Comparison of ENCODE assay signal across 20 cellular contexts in the genomic region with DNA sequence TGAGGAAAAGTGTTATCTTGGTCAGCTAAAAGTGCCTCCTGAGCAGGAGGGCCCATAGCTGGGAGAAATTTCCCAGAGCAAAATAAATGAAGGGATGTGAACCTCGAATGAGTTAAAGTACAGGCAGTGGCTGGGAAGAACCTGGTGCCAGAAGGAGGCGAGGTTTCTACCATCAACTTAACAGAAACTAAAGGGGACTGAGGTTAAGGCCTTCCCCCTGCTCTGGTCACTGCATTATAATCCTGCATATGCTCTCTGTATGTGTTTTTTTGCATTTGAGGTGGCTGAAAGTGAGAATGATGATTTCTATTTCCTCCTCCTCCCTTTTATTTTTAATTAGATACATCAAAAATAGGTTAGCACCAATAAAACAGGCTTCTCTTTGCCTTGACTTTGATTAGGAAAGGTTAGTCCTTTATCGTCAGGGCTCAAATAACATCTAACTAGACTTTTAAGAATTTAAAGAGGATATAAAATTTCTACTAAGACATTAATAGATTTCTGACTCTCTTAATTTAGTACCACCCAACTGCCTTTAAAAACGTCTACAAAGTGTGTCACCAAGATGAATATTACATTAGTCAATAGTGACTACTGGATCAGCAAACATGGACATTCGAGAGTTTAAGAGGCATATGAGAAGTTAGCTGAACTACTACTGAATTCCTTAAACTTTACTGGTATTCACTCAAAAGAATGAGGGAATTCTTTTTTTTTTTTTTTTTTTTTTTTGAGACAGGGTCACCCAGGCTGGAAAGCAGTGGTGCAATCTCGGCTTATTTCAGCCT. TPM values are rescaled to one million over a fixed set of nuclear protein-coding genes. Genes with fewer than 3 reads are reported as not detected.
DNase-seq lines count a peak whose midpoint lies in the region; ATAC-seq, FAIRE-seq and TF ChIP-seq lines count a peak whose summit lies in the region.
"Had no signal": no experiment of that assay in that cellular context is flagged by ENCODE, and none has a peak within 500 bp of the region (broad histone marks: within the 10 kb centered on the region; RNA-seq: fewer than 3 reads in every experiment).

No MANE protein-coding gene starts in this region.

- FAIRE-seq in GM12891 (lab: Jason Lieb, UNC): no peak
- FAIRE-seq: G401.6 had no signal

- no peak for DNase-seq in GM12891 (ENCODE audit: insufficient read length, low spot score)
- no peak for DNase-seq in epithelial cell of prostate (ENCODE audit: low read depth, low spot score)
- DNase-seq in left lobe of liver (ENCODE audit: low spot score): no peak
- no peak for DNase-seq in Kasumi-1 (lab: John Stamatoyannopoulos, UW)
- DNase-seq in NCI-H524 treated with DMSO at 0.1 percent for 48 hours (lab: John Stamatoyannopoulos, UW): no peak
- DNase-seq in NCI-H748 treated with DMSO at 0.1 percent for 48 hours (lab: John Stamatoyannopoulos, UW): no peak
- DNase-seq: activated T-cell treated with anti-CD3 and anti-CD28 coated beads, Interleukin-2, amount 50 U/mL, for 72 hours; anterior cingulate cortex; cortex of kidney; NCI-H1694 treated with DMSO at 0.1 percent for 48 hours; NCI-H526; stimulated activated CD4-positive, alpha-beta T cell treated with anti-CD3 and anti-CD28 coated beads, Interleukin-4, amount 100 ng/mL, for 1 hour had no signal

- no peak for TF ChIP-seq POLR2A in GM12891 (IDR thresholded peaks at IDR 0.05; ENCODE audit: low read depth, low read length)

- ATAC-seq in GM21390 (IDR thresholded peaks at IDR 0.05; ENCODE audit: unreplicated experiment) (peak; percentile 50), HG03095 (IDR thresholded peaks at IDR 0.05; ENCODE audit: unreplicated experiment) (peak; percentile 59), left lobe of liver (no peak)
- ATAC-seq: activated CD4-positive, CD25-positive, alpha-beta regulatory T cell treated with anti-CD3 and anti-CD28 coated beads, Interleukin-2, amount 50 U/mL, for 24 hours; esophagus mucosa had no signal

- peak overlapping the region; percentile 27 for H3K27ac ChIP-seq in epithelial cell of prostate
- H3K27ac ChIP-seq: BLaER1, HL-60, right atrium auricular region had no signal

TF ChIP-seq in GM12891, 5 proteins besides CTCF, POLR2A, EP300 and RAD21:
- TF ChIP-seq SPI1 (IDR thresholded peaks at IDR 0.05; ENCODE audit: low read depth, low read length) (no peak), POU2F2 (IDR thresholded peaks at IDR 0.05; ENCODE audit: low read depth, low read length) (0 out of 2 replicates have a peak, but pooled peaks have one; percentile 30)

RNA-seq across cellular contexts. Expression of a gene that starts 49.2 kb away (rescaled TPM):
- 0.78 TPM for polyA plus RNA-seq in GM12891 (2012; ENCODE audit: low read depth, missing spikeins)
- total RNA-seq in left lobe of liver: 2.7 TPM

RNA-seq across cellular contexts. Expression of a gene that starts 50.5 kb away (rescaled TPM):
- 6.2 TPM for polyA plus RNA-seq in GM12891 (2012; ENCODE audit: low read depth, missing spikeins)
- 6.7 TPM for total RNA-seq in left lobe of liver
